In the genomic region with DNA sequence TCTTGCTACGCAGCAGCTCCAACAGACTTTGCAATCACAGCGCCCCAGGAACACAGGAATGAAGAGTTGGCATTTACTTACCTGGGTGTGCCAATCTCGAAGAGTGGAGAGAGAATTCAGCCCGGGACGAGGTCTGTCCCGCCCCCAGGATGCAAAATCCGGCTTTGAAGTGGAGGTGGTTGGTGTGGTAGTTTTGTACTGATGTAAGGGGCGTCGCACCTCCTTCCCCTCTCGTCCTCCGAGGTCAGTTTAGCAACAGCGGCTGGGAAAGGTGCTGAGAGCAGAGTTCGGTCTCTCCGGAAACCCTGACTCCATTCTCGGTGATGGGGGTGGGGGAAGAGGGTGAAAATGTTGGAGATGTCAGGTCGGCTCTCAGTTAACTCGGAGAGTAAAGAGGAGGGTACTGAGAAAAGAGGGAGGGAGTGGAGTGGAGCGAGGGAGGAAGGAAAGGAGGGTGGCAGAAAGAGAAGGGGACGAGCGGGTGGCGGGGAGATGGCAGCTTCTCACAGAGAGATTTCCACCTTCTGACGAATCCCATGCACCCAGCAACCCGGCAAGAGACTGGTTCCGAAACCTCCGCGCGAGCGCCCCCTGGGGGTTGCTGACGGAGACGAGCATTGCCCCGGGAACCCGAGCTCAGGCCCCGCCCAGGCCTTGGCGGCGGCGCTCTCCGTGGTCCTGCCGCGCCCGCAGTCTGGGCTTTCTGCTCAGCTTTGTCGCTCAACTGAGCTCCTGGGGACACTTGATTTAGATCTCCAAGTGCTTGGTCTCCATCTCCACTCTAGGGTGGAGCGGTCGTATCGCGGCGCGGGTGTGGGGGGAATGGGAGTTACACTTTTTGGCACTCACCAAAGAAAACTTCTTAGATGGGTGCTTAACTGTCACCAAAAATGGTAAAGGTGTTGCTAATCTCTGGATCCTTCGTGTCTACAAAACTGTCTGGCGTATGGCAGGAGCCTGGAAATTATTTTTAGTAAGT, we compare ENCODE assay signal across 8 cellular contexts. TPM values are rescaled to one million over a fixed set of nuclear protein-coding genes. Genes with fewer than 3 reads are reported as not detected.
DNase-seq lines count a peak whose midpoint lies in the region; ATAC-seq, FAIRE-seq and TF ChIP-seq lines count a peak whose summit lies in the region.

A gene (minus strand): TSS at position 529 of the 979 bp plus-strand sequence.

- H3K4me1 ChIP-seq in A549, result peaks cover 29% of the 10 kb centered on the region

- peak; percentile 68 for TF ChIP-seq CTCF in A549 (IDR thresholded peaks at IDR 0.05)
- TF ChIP-seq CTCF in choroid plexus epithelial cell (conservative IDR thresholded peaks at IDR 0.05; ENCODE audit: low read depth, low read length), result peak; percentile 91

- no peaks in the 10 kb centered on the region for H3K9me3 ChIP-seq in A549

- WGBS in A549 (ENCODE audit: missing lambda C conversion rate), result 3% methylated on average over 32 of the region's 49 CpGs

- peak; percentile 93 to 99 for ATAC-seq in A549
- peak; percentile 72 for ATAC-seq in GM18858 (IDR thresholded peaks at IDR 0.05; ENCODE audit: unreplicated experiment)
- ATAC-seq in HG03280 (IDR thresholded peaks at IDR 0.05; ENCODE audit: unreplicated experiment), result peak; percentile 81

- H3K4me3 ChIP-seq in A549 (peak within 1 kb of the TSS; percentile 78), choroid plexus epithelial cell (ENCODE audit: low read depth, low read length) (peak within 1 kb of the TSS; percentile 24)

- CTCF ChIA-PET in A549 (lab: Yijun Ruan, JAX), result interaction anchor here (0.5 to 7.5 kb wide), 38 partner anchors 8 to 1005 kb away, joined by 3 to 240 read pairs (median 4); a partner anchor contains a TSS

- peak within 1 kb of the TSS; percentile 76 to 81 for H3K27ac ChIP-seq in A549

- peak within 1 kb of the TSS; percentile 96 for H3K4me2 ChIP-seq in A549

- no peak for TF ChIP-seq EP300 in A549 (IDR thresholded peaks at IDR 0.05)

- DNase-seq in A549 (ENCODE audit: low read depth in 1 of 2, low spot score in 1 of 2) (peak; percentile 83 to 86), NCI-H226 (peak; percentile 57), choroid plexus epithelial cell (ENCODE audit: low read depth) (peak; percentile 75), kidney tubule cell (ENCODE audit: low spot score) (peak; percentile 81)
- peak; percentile 61 for DNase-seq in activated CD4-positive, CD25-positive, alpha-beta regulatory T cell treated with anti-CD3 and anti-CD28 coated beads, Interleukin-2, amount 50 U/mL, for 72 hours
- peak; percentile 18 to 61 for DNase-seq in stimulated activated CD4-positive, alpha-beta T cell treated with anti-CD3 and anti-CD28 coated beads, Interleukin-1b, Interleukin-23, amount 100 ng/mL, for 4 hours (ENCODE audit: low read depth in 2 of 2)

- peak; percentile 50 to 68 for TF ChIP-seq RAD21 in A549 (conservative IDR thresholded peaks at IDR 0.05 in 1 of 2, IDR thresholded peaks at IDR 0.05 in 1 of 2)

- no peak for FAIRE-seq in A549 (lab: Jason Lieb, UNC)

- POLR2A ChIA-PET in A549 (lab: Yijun Ruan, JAX), result interaction anchor here (1.0 kb wide), 1 partner anchor 100 kb away, joined by 3 read pairs; no protein-coding TSS in a partner anchor

- no peak for TF ChIP-seq POLR2A in A549 (IDR thresholded peaks at IDR 0.05; ENCODE audit: low read length)

TF ChIP-seq in A549, 52 proteins besides CTCF, POLR2A, EP300 and RAD21 (continues in another document):
- TF ChIP-seq EHMT2 (IDR thresholded peaks at IDR 0.05; ENCODE audit: low read depth) (peak; percentile 82; the same call in 1 of the 2 replicates), TP53 (CRISPR knock-in tag; IDR thresholded peaks at IDR 0.05) (no peak), NR3C1 (IDR thresholded peaks at IDR 0.05) (no peak), SMC3 (IDR thresholded peaks at IDR 0.05) (peak; percentile 72), RCOR1 (IDR thresholded peaks at IDR 0.05; ENCODE audit: low read depth, low read length) (no peak), EHF (CRISPR knock-in tag; IDR thresholded peaks at IDR 0.05) (peak; percentile 50; the same call in 1 of the 2 replicates), KDM1A (IDR thresholded peaks at IDR 0.05; ENCODE audit: low read depth) (no peak), SREBF2 (IDR thresholded peaks at IDR 0.05) (no peak), CHD4 (IDR thresholded peaks at IDR 0.05; ENCODE audit: borderline replicate concordance) (no peak), RARB (CRISPR knock-in tag; IDR thresholded peaks at IDR 0.05) (no peak), CHD2 (IDR thresholded peaks at IDR 0.05; ENCODE audit: low read length, partially characterized antibody) (no peak), NPAS2 (CRISPR knock-in tag; IDR thresholded peaks at IDR 0.05; ENCODE audit: borderline replicate concordance) (no peak), POLR2AphosphoS2 (conservative IDR thresholded peaks at IDR 0.05; ENCODE audit: low read length) (no peak), HOXB5 (CRISPR knock-in tag; IDR thresholded peaks at IDR 0.05) (peak; percentile 62; the same call in 1 of the 2 replicates), FOSB (CRISPR knock-in tag; IDR thresholded peaks at IDR 0.05) (no peak), RNF2 (IDR thresholded peaks at IDR 0.05; ENCODE audit: borderline replicate concordance, low read depth) (no peak)
- TF ChIP-seq, protein P1, sequence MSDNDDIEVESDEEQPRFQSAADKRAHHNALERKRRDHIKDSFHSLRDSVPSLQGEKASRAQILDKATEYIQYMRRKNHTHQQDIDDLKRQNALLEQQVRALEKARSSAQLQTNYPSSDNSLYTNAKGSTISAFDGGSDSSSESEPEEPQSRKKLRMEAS (IDR thresholded peaks at IDR 0.05), result no peak; the same call in 1 of the 2 replicates
- TF ChIP-seq, protein P2, sequence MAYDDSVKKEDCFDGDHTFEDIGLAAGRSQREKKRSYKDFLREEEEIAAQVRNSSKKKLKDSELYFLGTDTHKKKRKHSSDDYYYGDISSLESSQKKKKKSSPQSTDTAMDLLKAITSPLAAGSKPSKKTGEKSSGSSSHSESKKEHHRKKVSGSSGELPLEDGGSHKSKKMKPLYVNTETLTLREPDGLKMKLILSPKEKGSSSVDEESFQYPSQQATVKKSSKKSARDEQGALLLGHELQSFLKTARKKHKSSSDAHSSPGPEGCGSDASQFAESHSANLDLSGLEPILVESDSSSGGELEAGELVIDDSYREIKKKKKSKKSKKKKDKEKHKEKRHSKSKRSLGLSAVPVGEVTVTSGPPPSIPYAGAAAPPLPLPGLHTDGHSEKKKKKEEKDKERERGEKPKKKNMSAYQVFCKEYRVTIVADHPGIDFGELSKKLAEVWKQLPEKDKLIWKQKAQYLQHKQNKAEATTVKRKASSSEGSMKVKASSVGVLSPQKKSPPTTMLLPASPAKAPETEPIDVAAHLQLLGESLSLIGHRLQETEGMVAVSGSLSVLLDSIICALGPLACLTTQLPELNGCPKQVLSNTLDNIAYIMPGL (CRISPR knock-in tag; IDR thresholded peaks at IDR 0.05; ENCODE audit: borderline replicate concordance), result no peak
- TF ChIP-seq, protein P3, sequence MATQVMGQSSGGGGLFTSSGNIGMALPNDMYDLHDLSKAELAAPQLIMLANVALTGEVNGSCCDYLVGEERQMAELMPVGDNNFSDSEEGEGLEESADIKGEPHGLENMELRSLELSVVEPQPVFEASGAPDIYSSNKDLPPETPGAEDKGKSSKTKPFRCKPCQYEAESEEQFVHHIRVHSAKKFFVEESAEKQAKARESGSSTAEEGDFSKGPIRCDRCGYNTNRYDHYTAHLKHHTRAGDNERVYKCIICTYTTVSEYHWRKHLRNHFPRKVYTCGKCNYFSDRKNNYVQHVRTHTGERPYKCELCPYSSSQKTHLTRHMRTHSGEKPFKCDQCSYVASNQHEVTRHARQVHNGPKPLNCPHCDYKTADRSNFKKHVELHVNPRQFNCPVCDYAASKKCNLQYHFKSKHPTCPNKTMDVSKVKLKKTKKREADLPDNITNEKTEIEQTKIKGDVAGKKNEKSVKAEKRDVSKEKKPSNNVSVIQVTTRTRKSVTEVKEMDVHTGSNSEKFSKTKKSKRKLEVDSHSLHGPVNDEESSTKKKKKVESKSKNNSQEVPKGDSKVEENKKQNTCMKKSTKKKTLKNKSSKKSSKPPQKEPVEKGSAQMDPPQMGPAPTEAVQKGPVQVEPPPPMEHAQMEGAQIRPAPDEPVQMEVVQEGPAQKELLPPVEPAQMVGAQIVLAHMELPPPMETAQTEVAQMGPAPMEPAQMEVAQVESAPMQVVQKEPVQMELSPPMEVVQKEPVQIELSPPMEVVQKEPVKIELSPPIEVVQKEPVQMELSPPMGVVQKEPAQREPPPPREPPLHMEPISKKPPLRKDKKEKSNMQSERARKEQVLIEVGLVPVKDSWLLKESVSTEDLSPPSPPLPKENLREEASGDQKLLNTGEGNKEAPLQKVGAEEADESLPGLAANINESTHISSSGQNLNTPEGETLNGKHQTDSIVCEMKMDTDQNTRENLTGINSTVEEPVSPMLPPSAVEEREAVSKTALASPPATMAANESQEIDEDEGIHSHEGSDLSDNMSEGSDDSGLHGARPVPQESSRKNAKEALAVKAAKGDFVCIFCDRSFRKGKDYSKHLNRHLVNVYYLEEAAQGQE (IDR thresholded peaks at IDR 0.05), result peak; percentile 98
- TF ChIP-seq, protein P4, sequence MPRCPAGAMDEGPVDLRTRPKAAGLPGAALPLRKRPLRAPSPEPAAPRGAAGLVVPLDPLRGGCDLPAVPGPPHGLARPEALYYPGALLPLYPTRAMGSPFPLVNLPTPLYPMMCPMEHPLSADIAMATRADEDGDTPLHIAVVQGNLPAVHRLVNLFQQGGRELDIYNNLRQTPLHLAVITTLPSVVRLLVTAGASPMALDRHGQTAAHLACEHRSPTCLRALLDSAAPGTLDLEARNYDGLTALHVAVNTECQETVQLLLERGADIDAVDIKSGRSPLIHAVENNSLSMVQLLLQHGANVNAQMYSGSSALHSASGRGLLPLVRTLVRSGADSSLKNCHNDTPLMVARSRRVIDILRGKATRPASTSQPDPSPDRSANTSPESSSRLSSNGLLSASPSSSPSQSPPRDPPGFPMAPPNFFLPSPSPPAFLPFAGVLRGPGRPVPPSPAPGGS (IDR thresholded peaks at IDR 0.05), result no peak
- TF ChIP-seq, protein P5, sequence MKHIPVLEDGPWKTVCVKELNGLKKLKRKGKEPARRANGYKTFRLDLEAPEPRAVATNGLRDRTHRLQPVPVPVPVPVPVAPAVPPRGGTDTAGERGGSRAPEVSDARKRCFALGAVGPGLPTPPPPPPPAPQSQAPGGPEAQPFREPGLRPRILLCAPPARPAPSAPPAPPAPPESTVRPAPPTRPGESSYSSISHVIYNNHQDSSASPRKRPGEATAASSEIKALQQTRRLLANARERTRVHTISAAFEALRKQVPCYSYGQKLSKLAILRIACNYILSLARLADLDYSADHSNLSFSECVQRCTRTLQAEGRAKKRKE (CRISPR knock-in tag; IDR thresholded peaks at IDR 0.05; ENCODE audit: low read depth), result 0 out of 2 replicates have a peak, but pooled peaks have one; percentile 21

RNA-seq across cellular contexts. Expression of the gene that starts here (rescaled TPM):
- 8.7 and 10.6 TPM in 2 replicates for polyA plus RNA-seq in A549 (2011; rRNA removed)
- 3.3 and 3.7 TPM in 2 replicates for polyA plus RNA-seq in A549 (2012; cell fraction: cytosol; rRNA removed)
- 2.8 and 2.9 TPM in 2 replicates for polyA plus RNA-seq in A549 (2012; cell fraction: nucleus; rRNA removed)
- polyA plus RNA-seq in A549 (2017; fragmentation: RNase III; extraction: RNeasy Plus Mini Kit Qiagen cat#74134 plus additional on column Dnase treatment), result 3.5 to 4.2 TPM (median 3.6 TPM) in 3 replicates
- 17.3 and 21.5 TPM in 2 replicates for polyA minus RNA-seq in A549 (2011; rRNA and poly(A)+ RNA removed)

Comparison
In these comparisons a context has a peak if more than half of its experiments do, and no peak if none do; other contexts are left out.
1. Peak in every context shown above with its lines: DNase-seq, ATAC-seq, H3K4me3 ChIP-seq and H3K27ac ChIP-seq.